Comparison of ENCODE assay signal across 8 cellular contexts in genomic region chr4:53378171-53378482, GRCh38. TPM values are rescaled to one million over a fixed set of nuclear protein-coding genes. Genes with fewer than 3 reads are reported as not detected.
DNase-seq lines count a peak whose midpoint lies in the region; ATAC-seq, FAIRE-seq and TF ChIP-seq lines count a peak whose summit lies in the region.

No MANE protein-coding gene starts in this region.

- H3K27ac ChIP-seq in PC-3 (ENCODE audit: low read length) = no peak overlapping the region
- peak overlapping the region; percentile 92 to 95 for H3K27ac ChIP-seq in small intestine (ENCODE audit: low read depth in 1 of 2, low read length in 1 of 2)

- peaks cover 14% of the 10 kb centered on the region for H3K36me3 Mint-ChIP-seq in activated naive CD4-positive, alpha-beta T cell treated with anti-CD3 and anti-CD28 coated beads, Interleukin-2, amount 10 ng/mL, durations not matched to agents 7 days and 5 days

- no TSS peak for BruUV-seq in PC-3 (replicated peaks; lab: Mats Ljungman, UMichigan)

- H3K4me3 ChIP-seq in PC-3 (ENCODE audit: low read length) (peak overlapping the region; percentile 87), fibroblast of mammary gland (ENCODE audit: control insufficient read depth, low read depth, low read length) (peak overlapping the region; percentile 79), small intestine (ENCODE audit: low read depth in 1 of 2, low read length in 2 of 2) (peak overlapping the region; percentile 98 to 100)

- H3K27me3 ChIP-seq in PC-3 (ENCODE audit: low read length) (no peaks in the 10 kb centered on the region), small intestine (ENCODE audit: control insufficient read depth in 2 of 2, insufficient read depth in 2 of 2, low read length in 2 of 2) (no peaks in the 10 kb centered on the region)

- H3K9me3 ChIP-seq in PC-3 (ENCODE audit: low read length) (no peaks in the 10 kb centered on the region), small intestine (ENCODE audit: control insufficient read depth, low read depth) (no peaks in the 10 kb centered on the region)

- H3K9me3 Mint-ChIP-seq in activated naive CD4-positive, alpha-beta T cell treated with anti-CD3 and anti-CD28 coated beads, Interleukin-2, amount 10 ng/mL, durations not matched to agents 7 days and 5 days = no peaks in the 10 kb centered on the region

- H3K27ac Mint-ChIP-seq in activated naive CD4-positive, alpha-beta T cell treated with anti-CD3 and anti-CD28 coated beads, Interleukin-2, amount 10 ng/mL, durations not matched to agents 7 days and 5 days = peak overlapping the region; percentile 92

- no peaks in the 10 kb centered on the region for H3F3A ChIP-seq in PC-3 (ENCODE audit: low read length, unreplicated experiment)

- H3K4me1 Mint-ChIP-seq in activated naive CD4-positive, alpha-beta T cell treated with anti-CD3 and anti-CD28 coated beads, Interleukin-2, amount 10 ng/mL, durations not matched to agents 7 days and 5 days = peaks cover 31% of the 10 kb centered on the region

- H3K4me2 ChIP-seq in PC-3 (ENCODE audit: low read length) = peak overlapping the region; percentile 90

- DNase-seq in activated naive CD4-positive, alpha-beta T cell treated with anti-CD3 and anti-CD28 coated beads, Interleukin-2, amount 10 ng/mL, durations not matched to agents 7 days and 5 days = no peak
- no peak for DNase-seq in activated naive CD4-positive, alpha-beta T cell (lab: John Stamatoyannopoulos, UW)
- DNase-seq in PC-3 (no peak), fibroblast of mammary gland (ENCODE audit: low read depth) (no peak), small intestine (no peak), NCI-H2107 (lab: John Stamatoyannopoulos, UW) (no peak), SIG-M5 (lab: John Stamatoyannopoulos, UW) (no peak)

- H3K9ac ChIP-seq in PC-3 (ENCODE audit: low read length) = peak overlapping the region; percentile 96

- peaks cover 54% of the 10 kb centered on the region for H3K79me2 ChIP-seq in PC-3 (ENCODE audit: low read length)

- POLR2A ChIA-PET in PC-3 (lab: Charles Lee; ENCODE audit: unreplicated experiment) = interaction anchor here (0.6 kb wide), 1 partner anchor 61 kb away, joined by 3 read pairs; no protein-coding TSS in a partner anchor

- H3K36me3 ChIP-seq in PC-3 (ENCODE audit: low read depth, low read length) (peaks cover 10% of the 10 kb centered on the region), small intestine (ENCODE audit: control insufficient read depth in 2 of 2, insufficient read depth in 2 of 2, low read length in 2 of 2) (no peaks in the 10 kb centered on the region)

- WGBS in small intestine, 3 donors = 0 to 1% (median 0%) methylated on average over 10 of the region's 10 CpGs

- intact Hi-C loops in PC-3 (cut with micrococcal nuclease) = loop anchor here (5.0 kb wide), 2 partner anchors 79 to 181 kb away; no protein-coding TSS in a partner anchor

- H3K4me1 ChIP-seq in PC-3 (ENCODE audit: insufficient read depth, low read length) (peaks cover 25% of the 10 kb centered on the region), small intestine (ENCODE audit: control insufficient read depth in 2 of 2, insufficient read depth in 1 of 2, low read depth in 1 of 2, low read length in 1 of 2) (peaks cover 0 to 7% of the 10 kb centered on the region in 2 donors)

- no peak for TF ChIP-seq CTCF in PC-3 (conservative IDR thresholded peaks at IDR 0.05; ENCODE audit: low read depth, low read length)
- no peak for TF ChIP-seq CTCF in fibroblast of mammary gland (conservative IDR thresholded peaks at IDR 0.05; ENCODE audit: control insufficient read depth, insufficient read depth, low read depth, low read length)

- peaks cover 26% of the 10 kb centered on the region for H4K20me1 ChIP-seq in PC-3 (ENCODE audit: low read length)

- CTCF ChIA-PET in activated naive CD4-positive, alpha-beta T cell treated with anti-CD3 and anti-CD28 coated beads, Interleukin-2, amount 10 ng/mL, durations not matched to agents 7 days and 5 days (lab: Charles Lee) = no interaction called here
- CTCF ChIA-PET in PC-3 (lab: Charles Lee) = no interaction called here

- no peak for ATAC-seq in PC-3
- ATAC-seq in GM19397 (IDR thresholded peaks at IDR 0.05; ENCODE audit: unreplicated experiment) = no peak

- H3K27me3 Mint-ChIP-seq in activated naive CD4-positive, alpha-beta T cell treated with anti-CD3 and anti-CD28 coated beads, Interleukin-2, amount 10 ng/mL, durations not matched to agents 7 days and 5 days = peaks cover 3% of the 10 kb centered on the region

- H2AFZ ChIP-seq in PC-3 (ENCODE audit: low read length) = peak overlapping the region; percentile 92

- no peak for FAIRE-seq in small intestine (lab: Jason Lieb, UNC)

- H3K9me2 ChIP-seq in PC-3 (replicated peaks; ENCODE audit: low read length) = no peaks in the 10 kb centered on the region

- peak overlapping the region; percentile 88 for H3K4me3 Mint-ChIP-seq in activated naive CD4-positive, alpha-beta T cell treated with anti-CD3 and anti-CD28 coated beads, Interleukin-2, amount 10 ng/mL, durations not matched to agents 7 days and 5 days

RNA-seq across cellular contexts. Expression of gene FIP1L1, which starts 0.7 kb away (rescaled TPM):
- total RNA-seq in PC-3 (2014; rRNA removed) = 76.1 and 102 TPM in 2 replicates
- polyA plus RNA-seq in small intestine = 10 to 100 TPM; 17.0 to 26.6 (median 26.5) TPM

RNA-seq across cellular contexts. Expression of gene SCFD2, which starts 12.3 kb away (rescaled TPM):
- total RNA-seq in PC-3 (2014; rRNA removed) = 36.6 and 40.7 TPM in 2 replicates
- polyA plus RNA-seq in small intestine = 1 to 10 TPM; 2.2 to 8.3 (median 3.0) TPM
